ENCODE assay signal across 8 cellular contexts in genomic region chr19:46265217-46265828, GRCh38. TPM values are rescaled to one million over a fixed set of nuclear protein-coding genes. Genes with fewer than 3 reads are reported as not detected.
DNase-seq lines count a peak whose midpoint lies in the region; ATAC-seq and TF ChIP-seq lines count a peak whose summit lies in the region.

No MANE protein-coding gene starts in this region.

- POLR2A ChIA-PET in A673 (lab: Charles Lee; ENCODE audit: low non-redundant PET), result no interaction called here

- no peaks in the 10 kb centered on the region for H3K36me3 Mint-ChIP-seq in immature natural killer cell

- no peaks in the 10 kb centered on the region for H3K9me3 ChIP-seq in A673 (ENCODE audit: low read depth, low read length, poor library complexity, severe bottlenecking)

- H3K4me1 ChIP-seq in A673 (ENCODE audit: insufficient read depth, low read length, poor library complexity, severe bottlenecking), result no peaks in the 10 kb centered on the region

- no TSS peak for BruUV-seq in A673 (replicated peaks; lab: Mats Ljungman, UMichigan)

- H3K27me3 ChIP-seq in A673 (replicated peaks; ENCODE audit: insufficient read depth, low read depth, low read length, poor library complexity), result no peaks in the 10 kb centered on the region

- H3K4me3 ChIP-seq in A673 (ENCODE audit: low read depth, low read length, poor library complexity, severe bottlenecking), result no peak overlapping the region

- CTCF ChIA-PET in A673 (lab: Charles Lee), result interaction anchor here (0.5 to 3.1 kb wide), 5 partner anchors 15 to 237 kb away, joined by 3 to 32 read pairs (median 10); no protein-coding TSS in a partner anchor

- H3K27ac ChIP-seq in A673 (ENCODE audit: low read depth, low read length, poor library complexity, severe bottlenecking) (no peak overlapping the region), VCaP (no peak overlapping the region)

- ATAC-seq in GM18907 (IDR thresholded peaks at IDR 0.05; ENCODE audit: unreplicated experiment) (peak; percentile 56), HG03159 (IDR thresholded peaks at IDR 0.05; ENCODE audit: unreplicated experiment) (no peak)

- H3K36me3 ChIP-seq in A673 (ENCODE audit: insufficient read depth, low read length, poor library complexity, severe bottlenecking), result no peaks in the 10 kb centered on the region

- H3K4me3 Mint-ChIP-seq in immature natural killer cell, result peak overlapping the region in 2 of 5 donors; percentile 17 to 27

- peaks cover 21 to 30% of the 10 kb centered on the region in 2 donors for H3K4me1 Mint-ChIP-seq in immature natural killer cell

- DNase-seq in A673 (ENCODE audit: low spot score) (peak; percentile 86), NCI-H2171 (lab: John Stamatoyannopoulos, UW) (peak; percentile 46), brain pericyte (ENCODE audit: low read depth, low spot score) (peak; percentile 15), immature natural killer cell (peak; percentile 71 to 80 (median 75))
- peak; percentile 47 to 69 for DNase-seq in stimulated activated CD4-positive, alpha-beta T cell treated with anti-CD3 and anti-CD28 coated beads, Interleukin-15, amount 100 ng/mL, for 48 hours (ENCODE audit: low read depth in 2 of 2)

- peak; percentile 81 for TF ChIP-seq CTCF in A673 (conservative IDR thresholded peaks at IDR 0.05; ENCODE audit: low read depth, low read length)
- peak; percentile 85 for TF ChIP-seq CTCF in VCaP (conservative IDR thresholded peaks at IDR 0.05)

- intact Hi-C loops in A673 (cut with micrococcal nuclease; ENCODE audit: unreplicated experiment), result loop anchor here (1.0 kb wide), 2 partner anchors 187 to 236 kb away; no protein-coding TSS in a partner anchor

- no peak overlapping the region for H3K27ac Mint-ChIP-seq in immature natural killer cell

- peaks cover 0 to 3% (median 0%) of the 10 kb centered on the region in 6 donors for H3K9me3 Mint-ChIP-seq in immature natural killer cell

- peaks cover 33 to 47% (median 39%) of the 10 kb centered on the region in 3 donors for H3K27me3 Mint-ChIP-seq in immature natural killer cell (ENCODE audit: low read depth in 3 of 3)

RNA-seq across cellular contexts. Expression of gene HIF3A, which starts 31.5 kb away (rescaled TPM):
- 3.0 and 7.4 TPM in 2 replicates for total RNA-seq in A673 (2021)
- polyA plus RNA-seq in immature natural killer cell, result not detected

RNA-seq across cellular contexts. Expression of gene IGFL1, which starts 35.8 kb away (rescaled TPM):
- total RNA-seq in A673 (2021), result not detected in 2 replicates
- polyA plus RNA-seq in immature natural killer cell, result not detected

Comparison
In these comparisons a context has a peak if more than half of its experiments do, and no peak if none do; other contexts are left out.
1. DNase-seq: peak in every context shown above with its lines; median percentile 86 in A673; 75 in immature natural killer cell; 58 in stimulated activated CD4-positive, alpha-beta T cell treated with anti-CD3 and anti-CD28 coated beads, Interleukin-15, amount 100 ng/mL, for 48 hours; 46 in NCI-H2171; 15 in brain pericyte.